3 cellular contexts compared by ENCODE assay signal in the genomic region with DNA sequence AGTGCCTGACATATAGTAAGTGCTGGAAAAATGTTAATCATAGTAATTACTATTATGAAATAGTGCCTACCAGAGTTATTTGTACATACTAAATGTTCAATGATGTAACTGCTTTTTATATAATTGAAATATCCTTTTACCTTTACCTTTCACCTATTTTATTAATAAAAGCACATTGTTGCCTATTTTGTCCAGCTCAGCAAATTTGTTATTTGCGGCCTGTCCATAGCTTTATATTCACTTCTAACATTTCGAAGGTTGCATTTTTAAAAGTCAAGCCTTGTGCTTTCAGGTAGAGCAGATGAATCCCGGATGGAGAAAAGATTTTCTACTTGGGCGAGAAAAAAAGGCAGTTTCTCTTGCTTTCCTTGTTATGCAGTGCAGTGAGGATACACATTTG.
A peak's percentile ranks its signal among the peaks of the same experiment; 100 is the strongest.
TF ChIP-seq lines count a peak whose summit lies in the region.

No MANE protein-coding gene starts in this region.

TF ChIP-seq in A549, 52 proteins besides CTCF, POLR2A, EP300 and RAD21:
- TF ChIP-seq ZC3H11A (IDR thresholded peaks at IDR 0.05) = no peak
- peak; percentile 89 for TF ChIP-seq MAFK (IDR thresholded peaks at IDR 0.05; ENCODE audit: partially characterized antibody)

TF ChIP-seq in IMR-90, 13 proteins besides CTCF, POLR2A, EP300 and RAD21:
- peak; percentile 88 for TF ChIP-seq MAFK (IDR thresholded peaks at IDR 0.05; ENCODE audit: low read depth, low read length)
- no peak for TF ChIP-seq SMC3 (IDR thresholded peaks at IDR 0.05; ENCODE audit: low read depth, low read length)

TF ChIP-seq in H1, 55 proteins besides CTCF, POLR2A, EP300 and RAD21:
- TF ChIP-seq BACH1 (IDR thresholded peaks at IDR 0.05; ENCODE audit: low read length) (no peak), SP4 (IDR thresholded peaks at IDR 0.05; ENCODE audit: low read length) (no peak), KDM4A (IDR thresholded peaks at IDR 0.05; ENCODE audit: low read depth, low read length, severe bottlenecking) (no peak), MAFK (IDR thresholded peaks at IDR 0.05; ENCODE audit: low read depth, low read length) (peak; percentile 33; the same call in 1 of the 2 replicates), BRCA1 (IDR thresholded peaks at IDR 0.05; ENCODE audit: low read depth, low read length) (no peak), KDM5A (IDR thresholded peaks at IDR 0.05; ENCODE audit: low read length) (no peak)
